ENCODE assay signal across 9 cellular contexts in the genomic region with DNA sequence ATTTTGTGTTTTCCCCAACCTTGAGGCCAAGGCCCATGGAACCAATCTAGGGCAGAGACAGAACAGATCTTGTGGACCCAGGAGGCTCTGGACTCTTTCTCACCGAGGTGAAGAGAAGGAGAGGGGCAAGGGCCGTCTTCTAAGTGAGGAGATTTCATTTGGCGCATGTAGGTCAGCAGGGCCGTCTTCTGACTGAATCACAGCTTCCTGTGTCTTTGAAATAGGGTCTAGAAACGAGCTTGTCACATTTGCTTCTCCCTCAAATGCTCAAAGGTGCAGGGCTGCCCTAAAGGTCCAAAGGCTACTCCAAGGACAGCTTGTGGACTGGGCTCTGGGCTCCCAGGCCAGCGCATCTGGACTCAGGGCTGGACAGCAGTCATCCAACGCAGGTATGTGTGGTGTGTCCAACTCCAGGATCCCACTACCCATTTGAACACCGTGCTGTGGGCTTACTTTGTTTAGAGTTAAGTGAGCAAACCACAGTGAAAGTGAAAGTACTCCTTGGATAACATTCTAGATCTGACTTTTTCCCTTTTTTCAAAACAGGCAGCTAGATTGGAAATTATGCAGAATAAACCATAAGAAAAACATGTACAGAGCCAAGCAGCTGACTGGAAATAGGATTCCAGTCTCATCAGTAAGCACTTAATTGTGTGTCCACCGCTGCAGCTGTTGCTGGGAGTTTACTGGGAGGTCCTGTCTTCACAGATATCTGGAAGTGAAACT.
DNase-seq lines count a peak whose midpoint lies in the region; ATAC-seq and TF ChIP-seq lines count a peak whose summit lies in the region.
"Had no signal": no experiment of that assay in that cellular context is flagged by ENCODE, and none has a peak within 500 bp of the region (broad histone marks: within the 10 kb centered on the region; RNA-seq: fewer than 3 reads in every experiment).

No MANE protein-coding gene starts in this region.

- no peaks in the 10 kb centered on the region for H3K9me3 Mint-ChIP-seq in T-helper 2 cell treated with Interferon-gamma antibody and Interleukin-4, amounts not matched to agents 5 μg/mL and 100 μg/mL, for 36 hours
- no peaks in the 10 kb centered on the region for H3K9me3 Mint-ChIP-seq in stimulated activated effector memory CD8-positive, alpha-beta T cell treated with anti-CD3 and anti-CD28 coated beads, Interleukin-12 subunit alpha, Interleukin-12 subunit beta, amount 100 ng/mL, for 72 hours

- TF ChIP-seq EP300 in gastroesophageal sphincter (IDR thresholded peaks at IDR 0.05), result no peak

- H3K4me3 Mint-ChIP-seq in T-helper 2 cell treated with Interferon-gamma antibody and Interleukin-4, amounts not matched to agents 5 μg/mL and 100 μg/mL, for 36 hours, result peak overlapping the region; percentile 45
- no peak overlapping the region for H3K4me3 Mint-ChIP-seq in stimulated activated effector memory CD8-positive, alpha-beta T cell treated with anti-CD3 and anti-CD28 coated beads, Interleukin-12 subunit alpha, Interleukin-12 subunit beta, amount 100 ng/mL, for 72 hours

- H3K36me3 ChIP-seq in gastroesophageal sphincter, result no peaks in the 10 kb centered on the region

- peaks cover 10% of the 10 kb centered on the region for H3K4me1 Mint-ChIP-seq in T-helper 2 cell treated with Interferon-gamma antibody and Interleukin-4, amounts not matched to agents 5 μg/mL and 100 μg/mL, for 36 hours (ENCODE audit: low read depth)
- peaks cover 16% of the 10 kb centered on the region for H3K4me1 Mint-ChIP-seq in stimulated activated effector memory CD8-positive, alpha-beta T cell treated with anti-CD3 and anti-CD28 coated beads, Interleukin-12 subunit alpha, Interleukin-12 subunit beta, amount 100 ng/mL, for 72 hours

- no peak overlapping the region for H3K4me3 ChIP-seq in Jurkat, Clone E6-1 (ENCODE audit: low read length)
- peak overlapping the region in 1 of 2 donors; percentile 16 for H3K4me3 ChIP-seq in gastroesophageal sphincter

- TF ChIP-seq POLR2A in gastroesophageal sphincter (IDR thresholded peaks at IDR 0.05), result no peak

- 36 to 54% methylated on average over 3 to 7 of the region's 9 CpGs for WGBS in gastroesophageal sphincter (ENCODE audit: low coverage in 1 of 2), 2 donors

- no peaks in the 10 kb centered on the region for H3K27me3 Mint-ChIP-seq in T-helper 2 cell treated with Interferon-gamma antibody and Interleukin-4, amounts not matched to agents 5 μg/mL and 100 μg/mL, for 36 hours (ENCODE audit: low read depth)

- no peaks in the 10 kb centered on the region for H3K36me3 Mint-ChIP-seq in T-helper 2 cell treated with Interferon-gamma antibody and Interleukin-4, amounts not matched to agents 5 μg/mL and 100 μg/mL, for 36 hours (ENCODE audit: low read depth)
- H3K36me3 Mint-ChIP-seq in stimulated activated effector memory CD8-positive, alpha-beta T cell treated with anti-CD3 and anti-CD28 coated beads, Interleukin-12 subunit alpha, Interleukin-12 subunit beta, amount 100 ng/mL, for 72 hours, result no peaks in the 10 kb centered on the region

- H3K9me3 ChIP-seq in gastroesophageal sphincter, result no peaks in the 10 kb centered on the region

- no peak for TF ChIP-seq CTCF in gastroesophageal sphincter (IDR thresholded peaks at IDR 0.05)

- peak overlapping the region in 3 of 4 donors; percentile 3 to 44 (median 5) for H3K27ac ChIP-seq in gastroesophageal sphincter

- ATAC-seq in gastroesophageal sphincter (no peak), HG03571 (IDR thresholded peaks at IDR 0.05; ENCODE audit: unreplicated experiment) (no peak)
- peak; percentile 72 for ATAC-seq in stimulated activated effector memory CD8-positive, alpha-beta T cell treated with anti-CD3 and anti-CD28 coated beads, Interleukin-12 subunit alpha, Interleukin-12 subunit beta, amount 100 ng/mL, for 72 hours

- peak; percentile 5 for DNase-seq in Jurkat, Clone E6-1 (ENCODE audit: low read depth, low spot score)
- no peak for DNase-seq in T-helper 2 cell treated with Interferon-gamma antibody and Interleukin-4, amounts not matched to agents 5 μg/mL and 100 μg/mL, for 36 hours (ENCODE audit: low spot score)
- DNase-seq in stimulated activated effector memory CD8-positive, alpha-beta T cell treated with anti-CD3 and anti-CD28 coated beads, Interleukin-12 subunit alpha, Interleukin-12 subunit beta, amount 100 ng/mL, for 72 hours (ENCODE audit: low spot score in 2 of 2), result no peak
- DNase-seq in stimulated activated CD4-positive, alpha-beta T cell treated with anti-CD3 and anti-CD28 coated beads, Interleukin-2, amount 100 ng/mL, for 24 hours, result no peak
- no peak for DNase-seq in anterior cingulate cortex (lab: John Stamatoyannopoulos, UW)
- DNase-seq: GF-D8, NCI-H446 treated with DMSO at 0.1 percent for 48 hours had no signal

- H3K4me1 ChIP-seq in gastroesophageal sphincter, result peaks cover 0 to 21% (median 3%) of the 10 kb centered on the region in 3 donors

- no peak overlapping the region for H3K27ac Mint-ChIP-seq in T-helper 2 cell treated with Interferon-gamma antibody and Interleukin-4, amounts not matched to agents 5 μg/mL and 100 μg/mL, for 36 hours
- H3K27ac Mint-ChIP-seq in stimulated activated effector memory CD8-positive, alpha-beta T cell treated with anti-CD3 and anti-CD28 coated beads, Interleukin-12 subunit alpha, Interleukin-12 subunit beta, amount 100 ng/mL, for 72 hours, result peak overlapping the region; percentile 60

- no peaks in the 10 kb centered on the region for H3K27me3 ChIP-seq in gastroesophageal sphincter
